Comparison of ENCODE assay signal across 1 cellular context in the genomic region with DNA sequence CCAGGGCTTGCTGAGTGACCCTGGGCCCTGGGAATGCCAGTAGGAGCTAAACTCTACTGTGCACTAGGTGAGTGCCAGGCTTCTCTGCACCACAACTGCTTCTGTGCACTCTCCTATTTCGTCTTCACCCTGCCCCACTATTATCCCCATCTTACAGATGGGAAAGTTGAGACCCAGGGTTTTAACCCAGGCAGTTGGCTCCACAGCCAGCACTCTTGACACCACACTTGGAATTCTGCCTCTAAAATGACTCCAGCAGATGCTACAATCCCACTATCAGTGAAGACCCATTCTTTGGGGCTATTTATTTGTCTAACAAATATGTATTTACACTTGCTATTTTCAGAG.
TF ChIP-seq lines count a peak whose summit lies in the region.

No MANE protein-coding gene starts in this region.

TF ChIP-seq in HepG2, 621 proteins besides CTCF, POLR2A, EP300 and RAD21:
- TF ChIP-seq CHD4 (IDR thresholded peaks at IDR 0.05; ENCODE audit: borderline replicate concordance, low read length) = peak; percentile 70; the same call in 1 of the 2 replicates
- no peak for TF ChIP-seq ZMYM2 (CRISPR knock-in tag; IDR thresholded peaks at IDR 0.05)
- TF ChIP-seq ZNF333 (CRISPR knock-in tag; IDR thresholded peaks at IDR 0.05; ENCODE audit: borderline replicate concordance) = no peak
- TF ChIP-seq, protein P1, sequence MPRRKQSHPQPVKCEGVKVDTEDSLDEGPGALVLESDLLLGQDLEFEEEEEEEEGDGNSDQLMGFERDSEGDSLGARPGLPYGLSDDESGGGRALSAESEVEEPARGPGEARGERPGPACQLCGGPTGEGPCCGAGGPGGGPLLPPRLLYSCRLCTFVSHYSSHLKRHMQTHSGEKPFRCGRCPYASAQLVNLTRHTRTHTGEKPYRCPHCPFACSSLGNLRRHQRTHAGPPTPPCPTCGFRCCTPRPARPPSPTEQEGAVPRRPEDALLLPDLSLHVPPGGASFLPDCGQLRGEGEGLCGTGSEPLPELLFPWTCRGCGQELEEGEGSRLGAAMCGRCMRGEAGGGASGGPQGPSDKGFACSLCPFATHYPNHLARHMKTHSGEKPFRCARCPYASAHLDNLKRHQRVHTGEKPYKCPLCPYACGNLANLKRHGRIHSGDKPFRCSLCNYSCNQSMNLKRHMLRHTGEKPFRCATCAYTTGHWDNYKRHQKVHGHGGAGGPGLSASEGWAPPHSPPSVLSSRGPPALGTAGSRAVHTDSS (CRISPR knock-in tag; conservative IDR thresholded peaks at IDR 0.05) = no peak
- TF ChIP-seq ZNF619 (CRISPR knock-in tag; IDR thresholded peaks at IDR 0.05) = 0 out of 2 replicates have a peak, but pooled peaks have one; percentile 29
- TF ChIP-seq STAT5B (CRISPR knock-in tag; IDR thresholded peaks at IDR 0.05) = no peak
- TF ChIP-seq HDAC2 (CRISPR knock-in tag; IDR thresholded peaks at IDR 0.05) = no peak
- TF ChIP-seq RFXAP (CRISPR knock-in tag; IDR thresholded peaks at IDR 0.05; ENCODE audit: borderline replicate concordance) = no peak
- TF ChIP-seq, protein P2, sequence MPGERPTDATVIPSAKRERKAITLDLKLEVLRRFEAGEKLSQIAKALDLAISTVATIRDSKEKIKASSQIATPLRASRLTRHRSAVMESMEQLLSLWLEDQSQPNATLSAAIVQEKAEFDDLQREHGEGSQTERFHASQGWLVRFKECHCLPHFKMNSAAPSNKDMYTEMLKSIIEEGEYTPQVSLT (CRISPR knock-in tag; IDR thresholded peaks at IDR 0.05; ENCODE audit: borderline replicate concordance, low read depth) = no peak
- TF ChIP-seq ZNF652 (CRISPR knock-in tag; IDR thresholded peaks at IDR 0.05; ENCODE audit: borderline replicate concordance, low read depth) = no peak
- no peak for TF ChIP-seq SRSF1 (optimal IDR thresholded peaks at IDR 0.05; ENCODE audit: low read depth, low read length)
- no peak for TF ChIP-seq ZNF816 (CRISPR knock-in tag; IDR thresholded peaks at IDR 0.05; ENCODE audit: borderline replicate concordance)
- TF ChIP-seq ZNF44 (CRISPR knock-in tag; IDR thresholded peaks at IDR 0.05) = no peak
- no peak for TF ChIP-seq IKZF1 (IDR thresholded peaks at IDR 0.05)
- no peak for TF ChIP-seq PITX1 (CRISPR knock-in tag; IDR thresholded peaks at IDR 0.05)
- TF ChIP-seq, protein P3, sequence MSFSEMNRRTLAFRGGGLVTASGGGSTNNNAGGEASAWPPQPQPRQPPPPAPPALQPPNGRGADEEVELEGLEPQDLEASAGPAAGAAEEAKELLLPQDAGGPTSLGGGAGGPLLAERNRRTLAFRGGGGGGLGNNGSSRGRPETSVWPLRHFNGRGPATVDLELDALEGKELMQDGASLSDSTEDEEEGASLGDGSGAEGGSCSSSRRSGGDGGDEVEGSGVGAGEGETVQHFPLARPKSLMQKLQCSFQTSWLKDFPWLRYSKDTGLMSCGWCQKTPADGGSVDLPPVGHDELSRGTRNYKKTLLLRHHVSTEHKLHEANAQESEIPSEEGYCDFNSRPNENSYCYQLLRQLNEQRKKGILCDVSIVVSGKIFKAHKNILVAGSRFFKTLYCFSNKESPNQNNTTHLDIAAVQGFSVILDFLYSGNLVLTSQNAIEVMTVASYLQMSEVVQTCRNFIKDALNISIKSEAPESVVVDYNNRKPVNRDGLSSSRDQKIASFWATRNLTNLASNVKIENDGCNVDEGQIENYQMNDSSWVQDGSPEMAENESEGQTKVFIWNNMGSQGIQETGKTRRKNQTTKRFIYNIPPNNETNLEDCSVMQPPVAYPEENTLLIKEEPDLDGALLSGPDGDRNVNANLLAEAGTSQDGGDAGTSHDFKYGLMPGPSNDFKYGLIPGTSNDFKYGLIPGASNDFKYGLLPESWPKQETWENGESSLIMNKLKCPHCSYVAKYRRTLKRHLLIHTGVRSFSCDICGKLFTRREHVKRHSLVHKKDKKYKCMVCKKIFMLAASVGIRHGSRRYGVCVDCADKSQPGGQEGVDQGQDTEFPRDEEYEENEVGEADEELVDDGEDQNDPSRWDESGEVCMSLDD (CRISPR knock-in tag; IDR thresholded peaks at IDR 0.05; ENCODE audit: borderline replicate concordance) = no peak
- no peak for TF ChIP-seq ZNF589 (CRISPR knock-in tag; conservative IDR thresholded peaks at IDR 0.05)
- TF ChIP-seq RARA (CRISPR knock-in tag; IDR thresholded peaks at IDR 0.05) = no peak
- TF ChIP-seq, protein P4, sequence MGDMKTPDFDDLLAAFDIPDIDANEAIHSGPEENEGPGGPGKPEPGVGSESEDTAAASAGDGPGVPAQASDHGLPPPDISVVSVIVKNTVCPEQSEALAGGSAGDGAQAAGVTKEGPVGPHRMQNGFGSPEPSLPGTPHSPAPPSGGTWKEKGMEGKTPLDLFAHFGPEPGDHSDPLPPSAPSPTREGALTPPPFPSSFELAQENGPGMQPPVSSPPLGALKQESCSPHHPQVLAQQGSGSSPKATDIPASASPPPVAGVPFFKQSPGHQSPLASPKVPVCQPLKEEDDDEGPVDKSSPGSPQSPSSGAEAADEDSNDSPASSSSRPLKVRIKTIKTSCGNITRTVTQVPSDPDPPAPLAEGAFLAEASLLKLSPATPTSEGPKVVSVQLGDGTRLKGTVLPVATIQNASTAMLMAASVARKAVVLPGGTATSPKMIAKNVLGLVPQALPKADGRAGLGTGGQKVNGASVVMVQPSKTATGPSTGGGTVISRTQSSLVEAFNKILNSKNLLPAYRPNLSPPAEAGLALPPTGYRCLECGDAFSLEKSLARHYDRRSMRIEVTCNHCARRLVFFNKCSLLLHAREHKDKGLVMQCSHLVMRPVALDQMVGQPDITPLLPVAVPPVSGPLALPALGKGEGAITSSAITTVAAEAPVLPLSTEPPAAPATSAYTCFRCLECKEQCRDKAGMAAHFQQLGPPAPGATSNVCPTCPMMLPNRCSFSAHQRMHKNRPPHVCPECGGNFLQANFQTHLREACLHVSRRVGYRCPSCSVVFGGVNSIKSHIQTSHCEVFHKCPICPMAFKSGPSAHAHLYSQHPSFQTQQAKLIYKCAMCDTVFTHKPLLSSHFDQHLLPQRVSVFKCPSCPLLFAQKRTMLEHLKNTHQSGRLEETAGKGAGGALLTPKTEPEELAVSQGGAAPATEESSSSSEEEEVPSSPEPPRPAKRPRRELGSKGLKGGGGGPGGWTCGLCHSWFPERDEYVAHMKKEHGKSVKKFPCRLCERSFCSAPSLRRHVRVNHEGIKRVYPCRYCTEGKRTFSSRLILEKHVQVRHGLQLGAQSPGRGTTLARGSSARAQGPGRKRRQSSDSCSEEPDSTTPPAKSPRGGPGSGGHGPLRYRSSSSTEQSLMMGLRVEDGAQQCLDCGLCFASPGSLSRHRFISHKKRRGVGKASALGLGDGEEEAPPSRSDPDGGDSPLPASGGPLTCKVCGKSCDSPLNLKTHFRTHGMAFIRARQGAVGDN (CRISPR knock-in tag; IDR thresholded peaks at IDR 0.05) = no peak
- TF ChIP-seq NCOA5 (CRISPR knock-in tag; IDR thresholded peaks at IDR 0.05) = no peak
- no peak for TF ChIP-seq SAP130 (CRISPR knock-in tag; IDR thresholded peaks at IDR 0.05; ENCODE audit: low read depth)
- TF ChIP-seq, protein P5, sequence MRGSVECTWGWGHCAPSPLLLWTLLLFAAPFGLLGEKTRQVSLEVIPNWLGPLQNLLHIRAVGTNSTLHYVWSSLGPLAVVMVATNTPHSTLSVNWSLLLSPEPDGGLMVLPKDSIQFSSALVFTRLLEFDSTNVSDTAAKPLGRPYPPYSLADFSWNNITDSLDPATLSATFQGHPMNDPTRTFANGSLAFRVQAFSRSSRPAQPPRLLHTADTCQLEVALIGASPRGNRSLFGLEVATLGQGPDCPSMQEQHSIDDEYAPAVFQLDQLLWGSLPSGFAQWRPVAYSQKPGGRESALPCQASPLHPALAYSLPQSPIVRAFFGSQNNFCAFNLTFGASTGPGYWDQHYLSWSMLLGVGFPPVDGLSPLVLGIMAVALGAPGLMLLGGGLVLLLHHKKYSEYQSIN (CRISPR knock-in tag; IDR thresholded peaks at IDR 0.05; ENCODE audit: borderline replicate concordance) = no peak
- TF ChIP-seq ZNF629 (CRISPR knock-in tag; conservative IDR thresholded peaks at IDR 0.05) = peak; percentile 91
- TF ChIP-seq KLF12 (CRISPR knock-in tag; IDR thresholded peaks at IDR 0.05; ENCODE audit: borderline replicate concordance) = no peak
- TF ChIP-seq SIX4 (CRISPR knock-in tag; IDR thresholded peaks at IDR 0.05) = no peak
